In genomic region chr17:49994085-49995054, GRCh38 we compare ENCODE assay signal across 8 cellular contexts. TPM values are rescaled to one million over a fixed set of nuclear protein-coding genes. Genes with fewer than 3 reads are reported as not detected.
DNase-seq lines count a peak whose midpoint lies in the region; ATAC-seq and TF ChIP-seq lines count a peak whose summit lies in the region.

No MANE protein-coding gene starts in this region.

- DNase-seq in CD14-positive monocyte (ENCODE audit: low spot score) (no peak), LNCaP clone FGC (ENCODE audit: low read depth) (no peak), colonic mucosa (no peak), nephron progenitor cell (no peak), HPDE6-E6E7 (ENCODE audit: extremely low spot score) (no peak), AG08395 (ENCODE audit: low spot score) (no peak)

- H3K27me3 Mint-ChIP-seq in CD14-positive monocyte (ENCODE audit: low read depth in 3 of 3) (peaks cover 81 to 95% (median 90%) of the 10 kb centered on the region in 3 donors), nephron progenitor cell (ENCODE audit: low read depth, poor library complexity) (peaks cover 96% of the 10 kb centered on the region)

- H3K9me3 Mint-ChIP-seq in CD14-positive monocyte (peaks cover 3 to 24% (median 13%) of the 10 kb centered on the region in 7 donors), nephron progenitor cell (no peaks in the 10 kb centered on the region)

- H3K27ac Mint-ChIP-seq in CD14-positive monocyte: peak overlapping the region in 2 of 7 donors; percentile 2 to 39
- H3K27ac Mint-ChIP-seq in nephron progenitor cell: no peak overlapping the region

- no peak overlapping the region for H3K27ac ChIP-seq in colonic mucosa

- H3K4me3 ChIP-seq in LNCaP clone FGC (ENCODE audit: low read depth, low read length) (peak overlapping the region; percentile 7; the same call in 1 of the 2 replicates), colonic mucosa (peak overlapping the region; percentile 32)

- H3K9me3 ChIP-seq in colonic mucosa: no peaks in the 10 kb centered on the region

- H3K4me1 Mint-ChIP-seq in CD14-positive monocyte (peaks cover 32% of the 10 kb centered on the region), nephron progenitor cell (peaks cover 42% of the 10 kb centered on the region)

- peaks cover 11% of the 10 kb centered on the region for H3K4me1 ChIP-seq in colonic mucosa

- no peaks in the 10 kb centered on the region for H3K36me3 ChIP-seq in colonic mucosa

- peak overlapping the region in 1 of 2 donors; percentile 20 for H3K9ac ChIP-seq in colonic mucosa (ENCODE audit: low read depth in 2 of 2, low read length in 2 of 2)

- H3K27me3 ChIP-seq in colonic mucosa: peaks cover 76% of the 10 kb centered on the region

- no peak for TF ChIP-seq CTCF in CD14-positive monocyte (IDR thresholded peaks at IDR 0.05)
- no peak for TF ChIP-seq CTCF in LNCaP clone FGC (IDR thresholded peaks at IDR 0.05; ENCODE audit: control insufficient read depth, extremely low read depth, insufficient read depth)
- TF ChIP-seq CTCF in colonic mucosa (IDR thresholded peaks at IDR 0.05): no peak
- no peak for TF ChIP-seq CTCF in nephron progenitor cell (IDR thresholded peaks at IDR 0.05)

- peak overlapping the region; percentile 60 to 88 for H3K4me3 Mint-ChIP-seq in CD14-positive monocyte
- peak overlapping the region; percentile 82 for H3K4me3 Mint-ChIP-seq in nephron progenitor cell

- intact Hi-C loops in CD14-positive monocyte (cut with micrococcal nuclease) (loop anchor here (5.0 to 10.0 kb wide), 2 partner anchors 420 to 427 kb away; partner anchors contain the start of gene NXPH3 (in 1 of the 2)), colonic mucosa (cut with DNase I) (loop anchor here (5.0 kb wide), 2 partner anchors 112 to 427 kb away; no protein-coding TSS in a partner anchor)

- H3K36me3 Mint-ChIP-seq in CD14-positive monocyte (peaks cover 0 to 11% of the 10 kb centered on the region in 2 donors), nephron progenitor cell (ENCODE audit: low read depth) (no peaks in the 10 kb centered on the region)

- ATAC-seq in GM21529 (IDR thresholded peaks at IDR 0.05; ENCODE audit: unreplicated experiment) (no peak), GM21528 (IDR thresholded peaks at IDR 0.05; ENCODE audit: low FRiP score, unreplicated experiment) (no peak)

RNA-seq across cellular contexts. Expression of gene DLX3, which starts 0.7 kb away (rescaled TPM):
- not detected for polyA plus RNA-seq in CD14-positive monocyte
- total RNA-seq in colonic mucosa: under 1 TPM in 1 of 2 donors, not detected in 1; 0.21 TPM

RNA-seq across cellular contexts. Expression of gene DLX4, which starts 25.4 kb away (rescaled TPM):
- polyA plus RNA-seq in CD14-positive monocyte: under 1 TPM in 1 of 2 donors, not detected in 1; 0.20 TPM
- under 1 TPM in 1 of 2 donors, not detected in 1; 0.49 TPM for total RNA-seq in colonic mucosa
